23 cellular contexts compared by ENCODE assay signal in the genomic region with DNA sequence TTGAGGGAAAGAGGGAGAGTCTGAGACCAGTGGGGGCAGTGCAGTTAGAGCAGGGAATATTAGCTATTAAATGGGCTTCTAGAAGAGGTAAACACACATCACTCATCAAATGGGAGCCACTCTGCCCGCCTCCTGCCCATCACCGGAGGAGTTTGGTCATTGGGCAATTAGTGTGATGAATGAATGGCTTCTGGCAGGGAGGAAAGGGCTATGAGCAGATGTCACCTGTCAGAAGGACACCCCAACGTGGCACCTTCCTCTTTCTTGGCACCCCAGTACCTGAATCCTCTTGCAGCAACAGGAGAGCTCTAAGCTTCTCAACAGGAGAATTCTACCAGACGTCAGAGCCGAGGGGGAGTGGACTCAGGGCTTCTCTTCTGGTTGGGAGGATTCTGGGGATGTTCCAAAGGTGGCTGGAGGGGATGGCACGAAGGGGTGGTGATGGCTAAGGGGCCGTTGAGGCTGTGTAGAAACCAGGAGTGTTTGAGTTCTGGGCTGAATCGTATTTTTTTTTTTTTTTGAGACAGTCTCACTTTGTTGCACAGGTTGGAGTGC. TPM values are rescaled to one million over a fixed set of nuclear protein-coding genes. Genes with fewer than 3 reads are reported as not detected.
A peak's percentile ranks its signal among the peaks of the same experiment; 100 is the strongest.
DNase-seq lines count a peak whose midpoint lies in the region; ATAC-seq and TF ChIP-seq lines count a peak whose summit lies in the region.
"Had no signal": no experiment of that assay in that cellular context is flagged by ENCODE, and none has a peak within 500 bp of the region (broad histone marks: within the 10 kb centered on the region; RNA-seq: fewer than 3 reads in every experiment).

No MANE protein-coding gene starts in this region.

- peak; percentile 42 for DNase-seq in posterior vena cava (ENCODE audit: low spot score)
- DNase-seq in activated CD4-positive, CD25-positive, alpha-beta regulatory T cell treated with anti-CD3 and anti-CD28 coated beads, Interleukin-2, amount 50 U/mL, for 72 hours = no peak
- no peak for DNase-seq in HuH-7.5 (ENCODE audit: low spot score)
- DNase-seq: activated CD4-positive, alpha-beta T cell treated with anti-CD3 and anti-CD28 coated beads, Interleukin-2, amount 10 ng/mL, durations not matched to agents 7 days and 5 days; activated CD8-positive, alpha-beta memory T cell treated with anti-CD3 and anti-CD28 coated beads, Interleukin-2, amount 10 ng/mL, durations not matched to agents 7 days and 5 days; activated naive CD4-positive, alpha-beta T cell treated with anti-CD3 and anti-CD28 coated beads, Interleukin-2, amount 50 U/mL, for 16 hours; CD4-positive, alpha-beta T cell; central memory CD4-positive, alpha-beta T cell; GOT3; naive B cell; NCI-H187; NCI-H748 treated with DMSO at 0.1 percent for 48 hours; stimulated activated naive CD4-positive, alpha-beta T cell treated with Interleukin-2 at 50 U/mL for 16 hours; thyroid gland had no signal

- peak overlapping the region; percentile 16; the same call in 1 of the 2 replicates for H3K27ac ChIP-seq in ACC112 (ENCODE audit: low read depth, low read length)
- no peak overlapping the region for H3K27ac ChIP-seq in HEK293 (ENCODE audit: extremely low read depth, low read depth, low read length)
- H3K27ac ChIP-seq: KMS-11, thyroid gland, VCaP had no signal

- H3K27me3 ChIP-seq in ACC112 (ENCODE audit: insufficient read depth, low read length) = no peaks in the 10 kb centered on the region
- H3K27me3 ChIP-seq: ovary, right atrium auricular region, thyroid gland had no signal

- no peaks in the 10 kb centered on the region for H3K79me2 ChIP-seq in ACC112 (ENCODE audit: control insufficient read depth, insufficient read depth, low read length, unreplicated experiment)

- peak overlapping the region in 3 of 5 experiments; percentile 62 to 98 (median 81) for H3K27ac Mint-ChIP-seq in brain
- H3K27ac Mint-ChIP-seq: activated CD4-positive, alpha-beta T cell treated with anti-CD3 and anti-CD28 coated beads, Interleukin-2, amount 10 ng/mL, durations not matched to agents 7 days and 5 days; activated CD8-positive, alpha-beta memory T cell treated with anti-CD3 and anti-CD28 coated beads, Interleukin-2, amount 10 ng/mL, durations not matched to agents 7 days and 5 days; activated T-helper 1 cell treated with anti-CD3 and anti-CD28 coated beads, Interleukin-12 subunit alpha, Interleukin-12 subunit beta, Interleukin-2, Interleukin-4 antibody, amounts not matched to agents 30 ng/mL and 10 ng/mL and 1 ng/mL, durations not matched to agents 14 hours and 24 hours and 36 hours; CD4-positive, alpha-beta T cell had no signal

- H2AFZ ChIP-seq in ACC112 (ENCODE audit: low read length, unreplicated experiment) = no peak overlapping the region

- no peaks in the 10 kb centered on the region for H3K36me3 Mint-ChIP-seq in brain
- H3K36me3 Mint-ChIP-seq: activated CD8-positive, alpha-beta memory T cell treated with anti-CD3 and anti-CD28 coated beads, Interleukin-2, amount 10 ng/mL, durations not matched to agents 7 days and 5 days; naive B cell had no signal

- peak overlapping the region in 1 of 5 experiments; percentile 30 for H3K4me3 Mint-ChIP-seq in brain
- H3K4me3 Mint-ChIP-seq: activated CD4-positive, alpha-beta T cell treated with anti-CD3 and anti-CD28 coated beads, Interleukin-2, amount 10 ng/mL, durations not matched to agents 7 days and 5 days; activated CD8-positive, alpha-beta memory T cell treated with anti-CD3 and anti-CD28 coated beads, Interleukin-2, amount 10 ng/mL, durations not matched to agents 7 days and 5 days; activated T-helper 1 cell treated with anti-CD3 and anti-CD28 coated beads, Interleukin-12 subunit alpha, Interleukin-12 subunit beta, Interleukin-2, Interleukin-4 antibody, amounts not matched to agents 30 ng/mL and 10 ng/mL and 1 ng/mL, durations not matched to agents 14 hours and 24 hours and 36 hours; CD4-positive, alpha-beta T cell; naive B cell had no signal

- H3K4me3 ChIP-seq in ACC112 (ENCODE audit: low read depth, low read length) = no peak overlapping the region
- H3K4me3 ChIP-seq in HEK293 (ENCODE audit: low read depth, low read length) = no peak overlapping the region
- H3K4me3 ChIP-seq: ovary, right atrium auricular region, thyroid gland had no signal

- CTCF ChIA-PET in HEK293 (lab: Yijun Ruan, JAX) = interaction anchor here (0.7 to 5.2 kb wide), 5 partner anchors 10 to 48 kb away, joined by 3 to 48 read pairs (median 5); no protein-coding TSS in a partner anchor

- POLR2A ChIA-PET in HEK293 (lab: Yijun Ruan, JAX) = no interaction called here

- no peaks in the 10 kb centered on the region for H3K9me3 Mint-ChIP-seq in brain
- H3K9me3 Mint-ChIP-seq: activated CD4-positive, alpha-beta T cell treated with anti-CD3 and anti-CD28 coated beads, Interleukin-2, amount 10 ng/mL, durations not matched to agents 7 days and 5 days; activated T-helper 1 cell treated with anti-CD3 and anti-CD28 coated beads, Interleukin-12 subunit alpha, Interleukin-12 subunit beta, Interleukin-2, Interleukin-4 antibody, amounts not matched to agents 30 ng/mL and 10 ng/mL and 1 ng/mL, durations not matched to agents 14 hours and 24 hours and 36 hours; CD4-positive, alpha-beta T cell; naive B cell had no signal

- no peaks in the 10 kb centered on the region for H3K9me3 ChIP-seq in HEK293 (ENCODE audit: control insufficient read depth, insufficient read depth, low read depth, low read length)
- H3K9me3 ChIP-seq: ovary, right atrium auricular region, thyroid gland had no signal

- H3K4me1 Mint-ChIP-seq in brain = peaks cover 57% of the 10 kb centered on the region
- H3K4me1 Mint-ChIP-seq: activated CD4-positive, alpha-beta T cell treated with anti-CD3 and anti-CD28 coated beads, Interleukin-2, amount 10 ng/mL, durations not matched to agents 7 days and 5 days; activated CD8-positive, alpha-beta memory T cell treated with anti-CD3 and anti-CD28 coated beads, Interleukin-2, amount 10 ng/mL, durations not matched to agents 7 days and 5 days; naive B cell had no signal

- peaks cover 7% of the 10 kb centered on the region for H3K27me3 Mint-ChIP-seq in brain

- no peak for ATAC-seq in GM18868 (IDR thresholded peaks at IDR 0.05; ENCODE audit: unreplicated experiment)
- ATAC-seq: activated CD8-positive, alpha-beta memory T cell treated with anti-CD3 and anti-CD28 coated beads, Interleukin-2, amount 10 ng/mL, durations not matched to agents 7 days and 5 days had no signal

- H3K4me1 ChIP-seq in ACC112 (ENCODE audit: control insufficient read depth, insufficient read depth, low read length, unreplicated experiment) (peaks cover 35% of the 10 kb centered on the region), HEK293 (ENCODE audit: control insufficient read depth, insufficient read depth, low read length) (peaks cover 8% of the 10 kb centered on the region; the same call in 1 of the 2 replicates)

- no peaks in the 10 kb centered on the region for H3K36me3 ChIP-seq in ACC112 (ENCODE audit: insufficient read depth, low read length)
- no peaks in the 10 kb centered on the region for H3K36me3 ChIP-seq in HEK293 (ENCODE audit: control insufficient read depth in 2 of 2, insufficient read depth in 1 of 2, low read length in 2 of 2)
- H3K36me3 ChIP-seq: ovary, thyroid gland had no signal

- TF ChIP-seq CTCF in HEK293 (tag by site-specific recombination; IDR thresholded peaks at IDR 0.05) (no peak), brain (conservative IDR thresholded peaks at IDR 0.05) (no peak)

- intact Hi-C loops in posterior vena cava (cut with DNase I) = no loop called here

TF ChIP-seq in HEK293, 187 proteins besides CTCF, POLR2A, EP300 and RAD21:
- TF ChIP-seq OSR2 (tag by site-specific recombination; IDR thresholded peaks at IDR 0.05) (no peak), SP2 (tag by site-specific recombination; IDR thresholded peaks at IDR 0.05) (0 out of 2 replicates have a peak, but pooled peaks have one; percentile 12)

RNA-seq across cellular contexts. Expression of gene C1QTNF1, which starts 11.0 kb away (rescaled TPM):
- polyA plus RNA-seq in brain (ENCODE audit: insufficient read depth, low read depth, low replicate concordance) = 16.9 TPM
- 100 to 1,000 TPM; 172 to 261 TPM for total RNA-seq in posterior vena cava
- total RNA-seq: activated CD4-positive, alpha-beta T cell treated with anti-CD3 and anti-CD28 coated beads, Interleukin-2, amount 10 ng/mL, durations not matched to agents 7 days and 5 days; activated CD8-positive, alpha-beta memory T cell treated with anti-CD3 and anti-CD28 coated beads, Interleukin-2, amount 10 ng/mL, durations not matched to agents 7 days and 5 days; activated T-helper 1 cell treated with anti-CD3 and anti-CD28 coated beads, Interleukin-12 subunit alpha, Interleukin-12 subunit beta, Interleukin-2, Interleukin-4 antibody, amounts not matched to agents 30 ng/mL and 10 ng/mL and 1 ng/mL, durations not matched to agents 14 hours and 24 hours and 36 hours; CD4-positive, alpha-beta T cell had no signal

RNA-seq across cellular contexts. Expression of gene CANT1, which starts 25.4 kb away (rescaled TPM):
- polyA plus RNA-seq in brain (ENCODE audit: insufficient read depth, low read depth, low replicate concordance) = 64.2 TPM
- total RNA-seq in posterior vena cava = 10 to 100 TPM; 29.5 to 34.7 TPM

RNA-seq across cellular contexts. Expression of gene ENGASE, which starts 39.6 kb away (rescaled TPM):
- 7.1 TPM for polyA plus RNA-seq in brain (ENCODE audit: insufficient read depth, low read depth, low replicate concordance)
- 10 to 100 TPM; 18.2 to 29.7 TPM for total RNA-seq in posterior vena cava

RNA-seq across cellular contexts. Expression of gene LGALS3BP, which starts 55.3 kb away (rescaled TPM):
- 265 TPM for polyA plus RNA-seq in brain (ENCODE audit: insufficient read depth, low read depth, low replicate concordance)
- total RNA-seq in posterior vena cava = 100 to 1,000 TPM; 103 to 163 TPM
